ENCODE assay signal across 2 cellular contexts in genomic region chr14:68686724-68687123, GRCh38.
TF ChIP-seq lines count a peak whose summit lies in the region.

No MANE protein-coding gene starts in this region.

TF ChIP-seq in IMR-90, 13 proteins besides CTCF, POLR2A, EP300 and RAD21:
- TF ChIP-seq CHD1 (IDR thresholded peaks at IDR 0.05; ENCODE audit: low read depth, low read length): no peak
- TF ChIP-seq BHLHE40 (IDR thresholded peaks at IDR 0.05; ENCODE audit: low read depth, low read length): no peak
- TF ChIP-seq MAZ (IDR thresholded peaks at IDR 0.05; ENCODE audit: borderline replicate concordance, low read depth, low read length): no peak
- no peak for TF ChIP-seq ELK1 (IDR thresholded peaks at IDR 0.05; ENCODE audit: borderline replicate concordance, low read depth, low read length)
- TF ChIP-seq FOS (IDR thresholded peaks at IDR 0.05; ENCODE audit: low read depth, low read length): no peak
- no peak for TF ChIP-seq CEBPB (IDR thresholded peaks at IDR 0.05; ENCODE audit: low read depth, low read length)
- no peak for TF ChIP-seq MAFK (IDR thresholded peaks at IDR 0.05; ENCODE audit: low read depth, low read length)

TF ChIP-seq in GM12878, 131 proteins besides CTCF, POLR2A, EP300 and RAD21:
- no peak for TF ChIP-seq ZNF622 (IDR thresholded peaks at IDR 0.05)
- no peak for TF ChIP-seq NFIC (IDR thresholded peaks at IDR 0.05; ENCODE audit: low read depth, low read length)
- no peak for TF ChIP-seq SREBF2 (IDR thresholded peaks at IDR 0.05; ENCODE audit: low read length)
- TF ChIP-seq IRF4 (IDR thresholded peaks at IDR 0.05; ENCODE audit: low read depth, low read length): no peak
- TF ChIP-seq, protein P1, sequence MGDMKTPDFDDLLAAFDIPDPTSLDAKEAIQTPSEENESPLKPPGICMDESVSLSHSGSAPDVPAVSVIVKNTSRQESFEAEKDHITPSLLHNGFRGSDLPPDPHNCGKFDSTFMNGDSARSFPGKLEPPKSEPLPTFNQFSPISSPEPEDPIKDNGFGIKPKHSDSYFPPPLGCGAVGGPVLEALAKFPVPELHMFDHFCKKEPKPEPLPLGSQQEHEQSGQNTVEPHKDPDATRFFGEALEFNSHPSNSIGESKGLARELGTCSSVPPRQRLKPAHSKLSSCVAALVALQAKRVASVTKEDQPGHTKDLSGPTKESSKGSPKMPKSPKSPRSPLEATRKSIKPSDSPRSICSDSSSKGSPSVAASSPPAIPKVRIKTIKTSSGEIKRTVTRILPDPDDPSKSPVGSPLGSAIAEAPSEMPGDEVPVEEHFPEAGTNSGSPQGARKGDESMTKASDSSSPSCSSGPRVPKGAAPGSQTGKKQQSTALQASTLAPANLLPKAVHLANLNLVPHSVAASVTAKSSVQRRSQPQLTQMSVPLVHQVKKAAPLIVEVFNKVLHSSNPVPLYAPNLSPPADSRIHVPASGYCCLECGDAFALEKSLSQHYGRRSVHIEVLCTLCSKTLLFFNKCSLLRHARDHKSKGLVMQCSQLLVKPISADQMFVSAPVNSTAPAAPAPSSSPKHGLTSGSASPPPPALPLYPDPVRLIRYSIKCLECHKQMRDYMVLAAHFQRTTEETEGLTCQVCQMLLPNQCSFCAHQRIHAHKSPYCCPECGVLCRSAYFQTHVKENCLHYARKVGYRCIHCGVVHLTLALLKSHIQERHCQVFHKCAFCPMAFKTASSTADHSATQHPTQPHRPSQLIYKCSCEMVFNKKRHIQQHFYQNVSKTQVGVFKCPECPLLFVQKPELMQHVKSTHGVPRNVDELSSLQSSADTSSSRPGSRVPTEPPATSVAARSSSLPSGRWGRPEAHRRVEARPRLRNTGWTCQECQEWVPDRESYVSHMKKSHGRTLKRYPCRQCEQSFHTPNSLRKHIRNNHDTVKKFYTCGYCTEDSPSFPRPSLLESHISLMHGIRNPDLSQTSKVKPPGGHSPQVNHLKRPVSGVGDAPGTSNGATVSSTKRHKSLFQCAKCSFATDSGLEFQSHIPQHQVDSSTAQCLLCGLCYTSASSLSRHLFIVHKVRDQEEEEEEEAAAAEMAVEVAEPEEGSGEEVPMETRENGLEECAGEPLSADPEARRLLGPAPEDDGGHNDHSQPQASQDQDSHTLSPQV (IDR thresholded peaks at IDR 0.05): no peak
- TF ChIP-seq MLLT1 (IDR thresholded peaks at IDR 0.05): no peak
- no peak for TF ChIP-seq RCOR1 (conservative IDR thresholded peaks at IDR 0.05; ENCODE audit: low read depth, low read length)
- no peak for TF ChIP-seq NBN (IDR thresholded peaks at IDR 0.05)
- no peak for TF ChIP-seq CBX3 (IDR thresholded peaks at IDR 0.05; ENCODE audit: borderline replicate concordance, low read depth)
- TF ChIP-seq, protein P2, sequence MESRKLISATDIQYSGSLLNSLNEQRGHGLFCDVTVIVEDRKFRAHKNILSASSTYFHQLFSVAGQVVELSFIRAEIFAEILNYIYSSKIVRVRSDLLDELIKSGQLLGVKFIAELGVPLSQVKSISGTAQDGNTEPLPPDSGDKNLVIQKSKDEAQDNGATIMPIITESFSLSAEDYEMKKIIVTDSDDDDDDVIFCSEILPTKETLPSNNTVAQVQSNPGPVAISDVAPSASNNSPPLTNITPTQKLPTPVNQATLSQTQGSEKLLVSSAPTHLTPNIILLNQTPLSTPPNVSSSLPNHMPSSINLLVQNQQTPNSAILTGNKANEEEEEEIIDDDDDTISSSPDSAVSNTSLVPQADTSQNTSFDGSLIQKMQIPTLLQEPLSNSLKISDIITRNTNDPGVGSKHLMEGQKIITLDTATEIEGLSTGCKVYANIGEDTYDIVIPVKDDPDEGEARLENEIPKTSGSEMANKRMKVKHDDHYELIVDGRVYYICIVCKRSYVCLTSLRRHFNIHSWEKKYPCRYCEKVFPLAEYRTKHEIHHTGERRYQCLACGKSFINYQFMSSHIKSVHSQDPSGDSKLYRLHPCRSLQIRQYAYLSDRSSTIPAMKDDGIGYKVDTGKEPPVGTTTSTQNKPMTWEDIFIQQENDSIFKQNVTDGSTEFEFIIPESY (IDR thresholded peaks at IDR 0.05): no peak
- TF ChIP-seq, protein P3, sequence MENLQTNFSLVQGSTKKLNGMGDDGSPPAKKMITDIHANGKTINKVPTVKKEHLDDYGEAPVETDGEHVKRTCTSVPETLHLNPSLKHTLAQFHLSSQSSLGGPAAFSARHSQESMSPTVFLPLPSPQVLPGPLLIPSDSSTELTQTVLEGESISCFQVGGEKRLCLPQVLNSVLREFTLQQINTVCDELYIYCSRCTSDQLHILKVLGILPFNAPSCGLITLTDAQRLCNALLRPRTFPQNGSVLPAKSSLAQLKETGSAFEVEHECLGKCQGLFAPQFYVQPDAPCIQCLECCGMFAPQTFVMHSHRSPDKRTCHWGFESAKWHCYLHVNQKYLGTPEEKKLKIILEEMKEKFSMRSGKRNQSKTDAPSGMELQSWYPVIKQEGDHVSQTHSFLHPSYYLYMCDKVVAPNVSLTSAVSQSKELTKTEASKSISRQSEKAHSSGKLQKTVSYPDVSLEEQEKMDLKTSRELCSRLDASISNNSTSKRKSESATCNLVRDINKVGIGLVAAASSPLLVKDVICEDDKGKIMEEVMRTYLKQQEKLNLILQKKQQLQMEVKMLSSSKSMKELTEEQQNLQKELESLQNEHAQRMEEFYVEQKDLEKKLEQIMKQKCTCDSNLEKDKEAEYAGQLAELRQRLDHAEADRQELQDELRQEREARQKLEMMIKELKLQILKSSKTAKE (IDR thresholded peaks at IDR 0.05; ENCODE audit: low read depth, poor library complexity, severe bottlenecking): no peak
- TF ChIP-seq RAD51 (IDR thresholded peaks at IDR 0.05): no peak
- TF ChIP-seq ZNF24 (IDR thresholded peaks at IDR 0.05): no peak
- TF ChIP-seq, protein P4, sequence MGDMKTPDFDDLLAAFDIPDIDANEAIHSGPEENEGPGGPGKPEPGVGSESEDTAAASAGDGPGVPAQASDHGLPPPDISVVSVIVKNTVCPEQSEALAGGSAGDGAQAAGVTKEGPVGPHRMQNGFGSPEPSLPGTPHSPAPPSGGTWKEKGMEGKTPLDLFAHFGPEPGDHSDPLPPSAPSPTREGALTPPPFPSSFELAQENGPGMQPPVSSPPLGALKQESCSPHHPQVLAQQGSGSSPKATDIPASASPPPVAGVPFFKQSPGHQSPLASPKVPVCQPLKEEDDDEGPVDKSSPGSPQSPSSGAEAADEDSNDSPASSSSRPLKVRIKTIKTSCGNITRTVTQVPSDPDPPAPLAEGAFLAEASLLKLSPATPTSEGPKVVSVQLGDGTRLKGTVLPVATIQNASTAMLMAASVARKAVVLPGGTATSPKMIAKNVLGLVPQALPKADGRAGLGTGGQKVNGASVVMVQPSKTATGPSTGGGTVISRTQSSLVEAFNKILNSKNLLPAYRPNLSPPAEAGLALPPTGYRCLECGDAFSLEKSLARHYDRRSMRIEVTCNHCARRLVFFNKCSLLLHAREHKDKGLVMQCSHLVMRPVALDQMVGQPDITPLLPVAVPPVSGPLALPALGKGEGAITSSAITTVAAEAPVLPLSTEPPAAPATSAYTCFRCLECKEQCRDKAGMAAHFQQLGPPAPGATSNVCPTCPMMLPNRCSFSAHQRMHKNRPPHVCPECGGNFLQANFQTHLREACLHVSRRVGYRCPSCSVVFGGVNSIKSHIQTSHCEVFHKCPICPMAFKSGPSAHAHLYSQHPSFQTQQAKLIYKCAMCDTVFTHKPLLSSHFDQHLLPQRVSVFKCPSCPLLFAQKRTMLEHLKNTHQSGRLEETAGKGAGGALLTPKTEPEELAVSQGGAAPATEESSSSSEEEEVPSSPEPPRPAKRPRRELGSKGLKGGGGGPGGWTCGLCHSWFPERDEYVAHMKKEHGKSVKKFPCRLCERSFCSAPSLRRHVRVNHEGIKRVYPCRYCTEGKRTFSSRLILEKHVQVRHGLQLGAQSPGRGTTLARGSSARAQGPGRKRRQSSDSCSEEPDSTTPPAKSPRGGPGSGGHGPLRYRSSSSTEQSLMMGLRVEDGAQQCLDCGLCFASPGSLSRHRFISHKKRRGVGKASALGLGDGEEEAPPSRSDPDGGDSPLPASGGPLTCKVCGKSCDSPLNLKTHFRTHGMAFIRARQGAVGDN (IDR thresholded peaks at IDR 0.05): no peak
- TF ChIP-seq MYB (IDR thresholded peaks at IDR 0.05; ENCODE audit: borderline replicate concordance, low read depth, low read length): no peak
TF ChIP-seq in GM12878: peak in this region for 0.
